ENCODE assay signal across 12 cellular contexts in genomic region chr7:70455925-70456324, GRCh38.
"Had no signal": no experiment of that assay in that cellular context is flagged by ENCODE, and none has a peak within 500 bp of the region (broad histone marks: within the 10 kb centered on the region; RNA-seq: fewer than 3 reads in every experiment).

No MANE protein-coding gene starts in this region.

- H3K27ac ChIP-seq: hepatocyte, tibial artery, uterus had no signal

- H3K9me3 ChIP-seq: tibial artery, uterus had no signal

- H3K4me1 ChIP-seq: uterus had no signal

- H3K4me3 ChIP-seq: hepatocyte, tibial artery, uterus had no signal

- H3K4me2 ChIP-seq: hepatocyte had no signal

- ATAC-seq: left ventricle myocardium superior, WTC11 had no signal

- DNase-seq: activated CD4-positive, alpha-beta T cell treated with anti-CD3 and anti-CD28 coated beads, Interleukin-2, amount 10 ng/mL, durations not matched to agents 24 days and 14 days; central memory CD4-positive, alpha-beta T cell; endodermal cell; erythroblast; kidney; left ventricle myocardium superior; posterior cingulate gyrus; small intestine; tibial artery; uterus had no signal

- H3K79me2 ChIP-seq: hepatocyte had no signal

- H3K27me3 ChIP-seq: hepatocyte, tibial artery, uterus had no signal

- H2AFZ ChIP-seq: hepatocyte had no signal

- H3K36me3 ChIP-seq: tibial artery, uterus had no signal
